In genomic region chr9:15512889-15513288, GRCh38 we compare ENCODE assay signal across 17 cellular contexts. TPM values are rescaled to one million over a fixed set of nuclear protein-coding genes. Genes with fewer than 3 reads are reported as not detected.
A peak's percentile ranks its signal among the peaks of the same experiment; 100 is the strongest.
DNase-seq lines count a peak whose midpoint lies in the region; ATAC-seq, FAIRE-seq and TF ChIP-seq lines count a peak whose summit lies in the region.
"Had no signal": no experiment of that assay in that cellular context is flagged by ENCODE, and none has a peak within 500 bp of the region (broad histone marks: within the 10 kb centered on the region; RNA-seq: fewer than 3 reads in every experiment).

No MANE protein-coding gene starts in this region.

- BruUV-seq in MCF 10A (replicated peaks; lab: Mats Ljungman, UMichigan) = no TSS peak

- no peak for DNase-seq in CD4-positive, alpha-beta T cell
- DNase-seq in GM19239 (ENCODE audit: insufficient read length, low spot score) = no peak
- peak; percentile 89 for DNase-seq in NCI-H69 (lab: John Stamatoyannopoulos, UW)
- DNase-seq in iPS DF 19.7 (ENCODE audit: low read depth, low spot score) = peak; percentile 80
- no peak for DNase-seq in CD8-positive, alpha-beta T cell
- DNase-seq in left cardiac atrium = no peak
- no peak for DNase-seq in MCF 10A (ENCODE audit: unreplicated experiment)
- DNase-seq: cortex of kidney; foreskin melanocyte; NCI-H187 treated with DMSO at 0.1 percent for 48 hours; NK-92 treated with Interleukin-12 subunit alpha and Interleukin-12 subunit beta, amount 100 ng/mL, for 24 hours; stimulated activated CD4-positive, alpha-beta T cell treated with anti-CD3 and anti-CD28 coated beads, Interleukin-12 subunit alpha, Interleukin-12 subunit beta, amount 100 ng/mL, for 4 hours; stimulated activated naive CD4-positive, alpha-beta T cell had no signal

- H3K27me3 Mint-ChIP-seq in CD4-positive, alpha-beta T cell = no peaks in the 10 kb centered on the region
- no peaks in the 10 kb centered on the region for H3K27me3 Mint-ChIP-seq in CD8-positive, alpha-beta T cell (ENCODE audit: low read depth)
- H3K27me3 Mint-ChIP-seq in MCF 10A (ENCODE audit: insufficient read depth, unreplicated experiment) = no peaks in the 10 kb centered on the region

- H3K4me3 Mint-ChIP-seq in CD4-positive, alpha-beta T cell = no peak overlapping the region
- no peak overlapping the region for H3K4me3 Mint-ChIP-seq in CD8-positive, alpha-beta T cell
- no peak overlapping the region for H3K4me3 Mint-ChIP-seq in MCF 10A (ENCODE audit: unreplicated experiment)
- H3K4me3 Mint-ChIP-seq: T-helper 1 cell treated with Interleukin-12 subunit alpha and Interleukin-12 subunit beta and Interleukin-4 antibody, amounts not matched to agents 30 μg/mL and 1 μg/mL, for 36 hours had no signal

- H3K36me3 Mint-ChIP-seq in CD4-positive, alpha-beta T cell (ENCODE audit: low read depth) = peaks cover 27% of the 10 kb centered on the region
- peaks cover 21% of the 10 kb centered on the region for H3K36me3 Mint-ChIP-seq in CD8-positive, alpha-beta T cell
- peaks cover 8% of the 10 kb centered on the region for H3K36me3 Mint-ChIP-seq in MCF 10A (ENCODE audit: insufficient read depth, unreplicated experiment)

- H3K27me3 ChIP-seq in CD4-positive, alpha-beta T cell (ENCODE audit: control insufficient read depth, insufficient read depth, low read length) = no peaks in the 10 kb centered on the region
- H3K27me3 ChIP-seq in CD8-positive, alpha-beta T cell (ENCODE audit: insufficient read depth, low read length) = no peaks in the 10 kb centered on the region
- H3K27me3 ChIP-seq: ascending aorta had no signal

- no peaks in the 10 kb centered on the region for H3K9me3 Mint-ChIP-seq in CD4-positive, alpha-beta T cell
- no peaks in the 10 kb centered on the region for H3K9me3 Mint-ChIP-seq in CD8-positive, alpha-beta T cell
- H3K9me3 Mint-ChIP-seq in MCF 10A (ENCODE audit: unreplicated experiment) = no peaks in the 10 kb centered on the region
- H3K9me3 Mint-ChIP-seq: nephron; T-helper 1 cell treated with Interleukin-12 subunit alpha and Interleukin-12 subunit beta and Interleukin-4 antibody, amounts not matched to agents 30 μg/mL and 1 μg/mL, for 36 hours had no signal

- intact Hi-C loops in CD4-positive, alpha-beta T cell (cut with DNase I, micrococcal nuclease) = loop anchor here (2.0 to 5.0 kb wide), 2 partner anchors 42 to 216 kb away; no protein-coding TSS in a partner anchor
- intact Hi-C loops in CD8-positive, alpha-beta T cell (cut with DNase I, micrococcal nuclease) = loop anchor here in 1 of 2 experiments (1.0 to 5.0 kb wide), 2 partner anchors 39 to 216 kb away; no protein-coding TSS in a partner anchor
- intact Hi-C loops in left cardiac atrium (cut with DNase I) = no loop called here
- intact Hi-C loops in MCF 10A (cut with micrococcal nuclease) = loop anchor here (5.0 kb wide), 1 partner anchor 94 kb away; no protein-coding TSS in a partner anchor

- H3K4me1 Mint-ChIP-seq in CD4-positive, alpha-beta T cell (ENCODE audit: low read depth) = peaks cover 56% of the 10 kb centered on the region
- H3K4me1 Mint-ChIP-seq in CD8-positive, alpha-beta T cell (ENCODE audit: low read depth) = peaks cover 33% of the 10 kb centered on the region
- H3K4me1 Mint-ChIP-seq in MCF 10A (ENCODE audit: insufficient read depth, unreplicated experiment) = peaks cover 34% of the 10 kb centered on the region

- POLR2A ChIA-PET in CD4-positive, alpha-beta T cell (lab: Charles Lee) = interaction anchor here (3.3 to 4.6 kb wide), 4 partner anchors 13 to 206 kb away, joined by 21 to 122 read pairs (median 39); partner anchors contain the start of genes CCDC171, SNAPC3 and TTC39B
- POLR2A ChIA-PET in CD8-positive, alpha-beta T cell (lab: Charles Lee) = interaction anchor here (2.8 to 5.1 kb wide), 2 partner anchors 9 to 40 kb away, joined by 12 to 88 read pairs; partner anchors contain the start of gene CCDC171
- POLR2A ChIA-PET in MCF 10A (lab: Yijun Ruan, JAX) = interaction anchor here (1.0 to 3.5 kb wide), 3 partner anchors 14 to 40 kb away, joined by 3 to 52 read pairs (median 26); partner anchors contain the start of gene CCDC171

- TF ChIP-seq CTCF in CD4-positive, alpha-beta T cell (IDR thresholded peaks at IDR 0.05) = no peak
- no peak for TF ChIP-seq CTCF in CD8-positive, alpha-beta T cell (IDR thresholded peaks at IDR 0.05)
- no peak for TF ChIP-seq CTCF in MCF 10A (IDR thresholded peaks at IDR 0.05; ENCODE audit: unreplicated experiment)

- H3K4me1 ChIP-seq in CD8-positive, alpha-beta T cell (ENCODE audit: insufficient read depth, low read length) = peaks cover 29% of the 10 kb centered on the region

- no peak for ATAC-seq in CD4-positive, alpha-beta T cell (ENCODE audit: poor library complexity)
- ATAC-seq in CD8-positive, alpha-beta T cell = no peak
- no peak for ATAC-seq in HG02884 (IDR thresholded peaks at IDR 0.05; ENCODE audit: unreplicated experiment)
- no peak for ATAC-seq in left cardiac atrium

- no peak overlapping the region for H3K4me3 ChIP-seq in CD8-positive, alpha-beta T cell (ENCODE audit: low read depth, low read length)
- H3K4me3 ChIP-seq: ascending aorta had no signal

- H3K27ac ChIP-seq in CD4-positive, alpha-beta T cell (ENCODE audit: low read depth, low read length) = peak overlapping the region; percentile 18
- no peak overlapping the region for H3K27ac ChIP-seq in CD8-positive, alpha-beta T cell (ENCODE audit: low read depth, low read length)

- FAIRE-seq in GM19239 (lab: Jason Lieb, UNC) = peak; percentile 68

- CTCF ChIA-PET in CD4-positive, alpha-beta T cell (lab: Charles Lee) = interaction anchor here (1.2 to 1.5 kb wide), 2 partner anchors 20 to 91 kb away, joined by 3 read pairs; partner anchors contain the start of gene SNAPC3
- CTCF ChIA-PET in CD8-positive, alpha-beta T cell (lab: Charles Lee) = interaction anchor here (1.0 to 1.2 kb wide), 2 partner anchors 12 to 38 kb away, joined by 3 read pairs; no protein-coding TSS in a partner anchor
- CTCF ChIA-PET in MCF 10A (lab: Yijun Ruan, JAX) = interaction anchor here (1.0 to 1.6 kb wide), 5 partner anchors 12 to 95 kb away, joined by 3 to 5 read pairs (median 3); partner anchors contain the start of gene CCDC171

- no peaks in the 10 kb centered on the region for H3K9me3 ChIP-seq in CD4-positive, alpha-beta T cell (ENCODE audit: control insufficient read depth, low read length)
- H3K9me3 ChIP-seq in CD8-positive, alpha-beta T cell (ENCODE audit: low read length) = no peaks in the 10 kb centered on the region
- H3K9me3 ChIP-seq: ascending aorta had no signal

- peak overlapping the region; percentile 99 for H3K27ac Mint-ChIP-seq in CD4-positive, alpha-beta T cell
- no peak overlapping the region for H3K27ac Mint-ChIP-seq in CD8-positive, alpha-beta T cell
- H3K27ac Mint-ChIP-seq in MCF 10A (ENCODE audit: low read depth, unreplicated experiment) = no peak overlapping the region
- H3K27ac Mint-ChIP-seq: T-helper 1 cell treated with Interleukin-12 subunit alpha and Interleukin-12 subunit beta and Interleukin-4 antibody, amounts not matched to agents 30 μg/mL and 1 μg/mL, for 36 hours had no signal

- H3K36me3 ChIP-seq in CD8-positive, alpha-beta T cell (ENCODE audit: insufficient read depth, low read length) = peaks cover 5% of the 10 kb centered on the region
- H3K36me3 ChIP-seq: ascending aorta had no signal

RNA-seq across cellular contexts. Expression of gene PSIP1, which starts 2.1 kb away (rescaled TPM):
- total RNA-seq in CD4-positive, alpha-beta T cell = 100 to 1,000 TPM; 127 to 132 TPM
- 10 to 100 TPM; 93.5 to 96.0 TPM for total RNA-seq in CD8-positive, alpha-beta T cell
- total RNA-seq in left cardiac atrium = 10 to 100 TPM; 23.6 to 29.1 TPM
- total RNA-seq in MCF 10A (2022) = 55.3 and 57.8 TPM in 2 replicates

RNA-seq across cellular contexts. Expression of gene CCDC171, which starts 40.0 kb away (rescaled TPM):
- 1 to 10 TPM in 1 of 2 experiments, under 1 TPM in 1; 0.49 to 1.1 TPM for total RNA-seq in CD4-positive, alpha-beta T cell
- total RNA-seq in CD8-positive, alpha-beta T cell = 1 to 10 TPM; 1.1 to 1.7 TPM
- total RNA-seq in left cardiac atrium = 1 to 10 TPM; 1.4 to 1.8 TPM
- total RNA-seq in MCF 10A (2022) = 1.7 and 1.8 TPM in 2 replicates

Comparison
In these comparisons a context has a peak if more than half of its experiments do, and no peak if none do; other contexts are left out.
1. DNase-seq: peak in NCI-H69 (single experiment) and iPS DF 19.7 (single experiment); none in CD4-positive, alpha-beta T cell (0 of 10), GM19239 (single experiment), CD8-positive, alpha-beta T cell (0 of 7), left cardiac atrium (single experiment) and MCF 10A (single experiment).
2. intact Hi-C loops: an anchor here in CD4-positive, alpha-beta T cell (2.0 to 5.0 kb wide) and MCF 10A (5.0 kb wide); none called in left cardiac atrium.